Comparison of ENCODE assay signal across 7 cellular contexts in the genomic region with DNA sequence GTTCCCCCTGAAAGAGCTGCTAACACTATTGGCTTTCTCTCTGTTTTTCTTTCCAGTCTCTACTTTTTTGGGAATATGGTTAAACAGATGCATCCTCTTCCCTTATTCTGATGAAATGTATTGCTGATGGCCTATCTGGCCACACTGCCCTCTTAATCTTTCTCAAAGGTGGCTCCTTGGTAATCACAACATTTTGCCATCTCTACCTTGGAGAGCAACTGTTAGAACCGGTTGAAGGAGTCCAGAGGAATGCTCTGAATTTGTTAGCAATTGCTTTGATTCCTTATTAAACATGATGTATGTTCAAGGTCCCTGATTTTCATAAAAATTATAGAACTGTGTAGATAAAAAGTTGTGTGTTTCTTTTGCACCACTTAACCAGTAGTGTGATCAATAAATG.
"Had no signal": no experiment of that assay in that cellular context is flagged by ENCODE, and none has a peak within 500 bp of the region (broad histone marks: within the 10 kb centered on the region; RNA-seq: fewer than 3 reads in every experiment).

No MANE protein-coding gene starts in this region.

- H3K9me3 ChIP-seq: HAP-1 had no signal

- H3K4me3 ChIP-seq: HAP-1 had no signal

- H3K36me3 ChIP-seq: HAP-1 had no signal

- DNase-seq: GOT3, H7, IMR-90, KG1 had no signal

- H3K4me1 ChIP-seq: HAP-1 had no signal

- FAIRE-seq: HTR-8/SVneo had no signal

- ATAC-seq: HCT116 had no signal
